ENCODE assay signal across 8 cellular contexts in the genomic region with DNA sequence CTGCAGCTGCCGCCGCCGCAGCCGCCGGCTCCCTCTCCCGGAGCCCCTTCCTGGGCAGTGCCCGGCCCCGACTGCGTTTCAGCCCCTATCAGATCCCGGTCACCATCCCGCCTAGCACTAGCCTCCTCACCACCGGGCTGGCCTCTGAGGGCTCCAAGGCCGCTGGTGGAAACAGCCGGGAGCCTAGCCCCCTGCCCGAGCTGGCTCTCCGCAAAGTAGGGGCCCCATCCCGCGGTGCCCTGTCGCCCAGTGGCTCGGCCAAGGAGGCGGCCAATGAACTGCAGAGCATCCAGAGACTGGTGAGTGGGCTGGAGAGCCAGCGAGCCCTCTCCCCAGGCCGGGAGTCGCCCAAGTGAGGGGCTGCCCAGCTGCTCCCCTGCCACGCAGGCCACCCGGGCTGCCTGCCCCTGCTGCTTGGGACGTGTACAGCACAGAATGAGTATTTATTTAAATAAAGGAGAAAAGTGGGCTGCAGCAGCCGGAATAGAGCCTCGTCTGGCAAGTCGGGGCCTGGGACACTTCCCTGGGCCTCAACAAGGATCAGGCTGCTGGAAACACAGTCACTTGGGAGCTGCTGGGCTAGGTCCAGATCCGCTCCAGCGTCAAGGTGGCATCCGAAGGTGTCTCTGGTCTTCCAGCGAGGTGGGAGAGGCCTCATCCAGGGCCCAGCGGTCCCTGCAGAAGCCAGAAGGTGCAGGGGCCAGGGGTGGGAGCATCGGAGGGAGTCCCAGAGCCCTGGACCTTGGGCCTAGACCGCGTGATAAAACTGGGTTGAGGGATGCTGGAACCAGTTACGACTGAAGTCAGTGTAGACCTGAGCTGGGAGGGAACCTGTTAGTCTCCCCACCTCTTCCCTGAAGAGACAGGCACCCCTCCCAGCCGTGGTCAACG. TPM values are rescaled to one million over a fixed set of nuclear protein-coding genes. Genes with fewer than 3 reads are reported as not detected.
DNase-seq lines count a peak whose midpoint lies in the region; ATAC-seq and TF ChIP-seq lines count a peak whose summit lies in the region.

No MANE protein-coding gene starts in this region.

- WGBS in thyroid gland, 2 donors = 64 to 69% methylated on average over 27 to 31 of the region's 41 CpGs

- no peak for TF ChIP-seq CTCF in thyroid gland (IDR thresholded peaks at IDR 0.05)

- TF ChIP-seq POLR2A in thyroid gland (IDR thresholded peaks at IDR 0.05) = no peak

- H3K9me3 Mint-ChIP-seq in activated T-helper 2 cell treated with anti-CD3 and anti-CD28 coated beads, Interferon-gamma antibody, Interleukin-2, Interleukin-4, amounts not matched to agents 10 μg/mL and 5 μg/mL and 100 μg/mL, durations not matched to agents 14 hours and 24 hours and 36 hours = no peaks in the 10 kb centered on the region

- DNase-seq in activated CD4-positive, CD25-positive, alpha-beta regulatory T cell treated with anti-CD3 and anti-CD28 coated beads, Interleukin-2, amount 50 U/mL, for 72 hours = peak; percentile 34
- DNase-seq in activated CD4-positive, CD25-positive, alpha-beta regulatory T cell (lab: John Stamatoyannopoulos, UW) = no peak
- no peak for DNase-seq in activated T-helper 2 cell treated with anti-CD3 and anti-CD28 coated beads, Interferon-gamma antibody, Interleukin-2, Interleukin-4, amounts not matched to agents 10 μg/mL and 5 μg/mL and 100 μg/mL, durations not matched to agents 14 hours and 24 hours and 36 hours (ENCODE audit: low spot score)
- DNase-seq in thyroid gland (no peak), AG08395 (ENCODE audit: low spot score) (no peak), kidney glomerular epithelial cell (lab: John Stamatoyannopoulos, UW) (no peak)

- H3K27me3 ChIP-seq in layer of hippocampus (ENCODE audit: control insufficient read depth, insufficient read depth, low read length) = peaks cover 30% of the 10 kb centered on the region
- peaks cover 12% of the 10 kb centered on the region for H3K27me3 ChIP-seq in thyroid gland

- peaks cover 14% of the 10 kb centered on the region for H3K4me1 Mint-ChIP-seq in activated T-helper 2 cell treated with anti-CD3 and anti-CD28 coated beads, Interferon-gamma antibody, Interleukin-2, Interleukin-4, amounts not matched to agents 10 μg/mL and 5 μg/mL and 100 μg/mL, durations not matched to agents 14 hours and 24 hours and 36 hours (ENCODE audit: low read depth)

- H3K27ac ChIP-seq in layer of hippocampus (ENCODE audit: low read depth, low read length) (peak overlapping the region; percentile 56), thyroid gland (peak overlapping the region in 2 of 3 donors; percentile 54 to 79)

- no peaks in the 10 kb centered on the region for H3K36me3 Mint-ChIP-seq in activated T-helper 2 cell treated with anti-CD3 and anti-CD28 coated beads, Interferon-gamma antibody, Interleukin-2, Interleukin-4, amounts not matched to agents 10 μg/mL and 5 μg/mL and 100 μg/mL, durations not matched to agents 14 hours and 24 hours and 36 hours (ENCODE audit: low read depth)

- H3K36me3 ChIP-seq in thyroid gland = peaks cover 8 to 17% of the 10 kb centered on the region in 2 donors

- intact Hi-C loops in activated T-helper 2 cell treated with anti-CD3 and anti-CD28 coated beads, Interferon-gamma antibody, Interleukin-2, Interleukin-4, amounts not matched to agents 10 μg/mL and 5 μg/mL and 100 μg/mL, durations not matched to agents 14 hours and 24 hours and 36 hours (cut with micrococcal nuclease) = no loop called here
- intact Hi-C loops in thyroid gland (cut with DNase I) = no loop called here

- peaks cover 60% of the 10 kb centered on the region for H3K27me3 Mint-ChIP-seq in activated T-helper 2 cell treated with anti-CD3 and anti-CD28 coated beads, Interferon-gamma antibody, Interleukin-2, Interleukin-4, amounts not matched to agents 10 μg/mL and 5 μg/mL and 100 μg/mL, durations not matched to agents 14 hours and 24 hours and 36 hours (ENCODE audit: low read depth)

- H3K4me1 ChIP-seq in thyroid gland = peaks cover 23 to 80% of the 10 kb centered on the region in 2 donors

- H3K27ac Mint-ChIP-seq in activated T-helper 2 cell treated with anti-CD3 and anti-CD28 coated beads, Interferon-gamma antibody, Interleukin-2, Interleukin-4, amounts not matched to agents 10 μg/mL and 5 μg/mL and 100 μg/mL, durations not matched to agents 14 hours and 24 hours and 36 hours = no peak overlapping the region

- no peaks in the 10 kb centered on the region for H3K9me3 ChIP-seq in thyroid gland

- no peak for ATAC-seq in HG02852 (IDR thresholded peaks at IDR 0.05; ENCODE audit: unreplicated experiment)

- peak overlapping the region; percentile 61 for H3K4me3 Mint-ChIP-seq in activated T-helper 2 cell treated with anti-CD3 and anti-CD28 coated beads, Interferon-gamma antibody, Interleukin-2, Interleukin-4, amounts not matched to agents 10 μg/mL and 5 μg/mL and 100 μg/mL, durations not matched to agents 14 hours and 24 hours and 36 hours (ENCODE audit: low read depth)

- H3K4me3 ChIP-seq in thyroid gland (replicated peaks in 1 of 3) = peak overlapping the region in 1 of 3 donors; percentile 36

RNA-seq across cellular contexts. Expression of a gene that starts 8.8 kb away (rescaled TPM):
- 0.14 and 0.21 TPM in 2 replicates for total RNA-seq in activated T-helper 2 cell treated with anti-CD3 and anti-CD28 coated beads, Interferon-gamma antibody, Interleukin-2, Interleukin-4, amounts not matched to agents 10 μg/mL and 5 μg/mL and 100 μg/mL, durations not matched to agents 14 hours and 24 hours and 36 hours
- 10 to 100 TPM in 2 of 4 donors, 1 to 10 TPM in 2; 5.3 to 20.2 (median 11.0) TPM for total RNA-seq in thyroid gland

RNA-seq across cellular contexts. Expression of a gene that starts 43.8 kb away (rescaled TPM):
- total RNA-seq in activated T-helper 2 cell treated with anti-CD3 and anti-CD28 coated beads, Interferon-gamma antibody, Interleukin-2, Interleukin-4, amounts not matched to agents 10 μg/mL and 5 μg/mL and 100 μg/mL, durations not matched to agents 14 hours and 24 hours and 36 hours = not detected in 2 replicates
- total RNA-seq in thyroid gland = under 1 TPM in 1 of 4 donors, not detected in 3; 0.54 TPM
